27 cellular contexts compared by ENCODE assay signal in genomic region chr17:50039058-50039457, GRCh38. TPM values are rescaled to one million over a fixed set of nuclear protein-coding genes. Genes with fewer than 3 reads are reported as not detected.
"Had no signal": no experiment of that assay in that cellular context is flagged by ENCODE, and none has a peak within 500 bp of the region (broad histone marks: within the 10 kb centered on the region; RNA-seq: fewer than 3 reads in every experiment).

No MANE protein-coding gene starts in this region.

- H3K9me3 ChIP-seq: heart left ventricle, mucosa of descending colon, neutrophil, right lobe of liver, thyroid gland had no signal

- H3K27ac ChIP-seq: brain microvascular endothelial cell, heart left ventricle, neutrophil, right lobe of liver, skin epidermis had no signal

- ATAC-seq: activated CD8-positive, alpha-beta T cell treated with anti-CD3 and anti-CD28 coated beads for 36 hours; activated T-cell treated with anti-CD3 and anti-CD28 coated beads, Interleukin-2, amount 50 U/mL, for 4 hours; activated T-helper 17 cell treated with anti-CD3 and anti-CD28 coated beads, Interleukin-2, amount 50 U/mL, for 72 hours; heart left ventricle; mucosa of descending colon; natural killer cell treated with Interleukin-12 subunit alpha and Interleukin-12 subunit beta and Interleukin-15 and Interleukin-18, amount 100 ng/mL, for 72 hours; right lobe of liver; stimulated activated effector memory CD8-positive, alpha-beta T cell treated with anti-CD3 and anti-CD28 coated beads, Interleukin-12 subunit alpha, Interleukin-12 subunit beta, amount 100 ng/mL, for 72 hours had no signal

- H3K4me1 ChIP-seq: right lobe of liver had no signal

- DNase-seq: activated B cell treated with CpG ODN at 0.5 μM for 24 hours; activated CD4-positive, alpha-beta T cell treated with anti-CD3 and anti-CD28 coated beads, Interleukin-2, amount 50 U/mL, for 1 hour; activated CD8-positive, alpha-beta T cell treated with anti-CD3 and anti-CD28 coated beads for 36 hours; activated gamma-delta T cell treated with Interleukin-2 at 50 U/mL for 16 hours; activated naive CD4-positive, alpha-beta T cell treated with anti-CD3 and anti-CD28 coated beads, Interleukin-2, amount 50 U/mL, for 16 hours; activated T-cell treated with anti-CD3 and anti-CD28 coated beads, Interleukin-2, amount 50 U/mL, for 4 hours; amniotic stem cell; brain microvascular endothelial cell; heart left ventricle; hypothalamus; right lobe of liver; stimulated activated CD4-positive, alpha-beta T cell treated with anti-CD3 and anti-CD28 coated beads, Interleukin-4, amount 100 ng/mL, for 24 hours; thyroid gland had no signal

- H3K4me3 ChIP-seq: heart left ventricle, lung, mucosa of descending colon, right lobe of liver, skin epidermis, thyroid gland had no signal

- H3K27me3 ChIP-seq: brain microvascular endothelial cell, heart left ventricle, right lobe of liver, thyroid gland had no signal

- H3K36me3 ChIP-seq: brain microvascular endothelial cell, heart left ventricle, neutrophil, right lobe of liver, thyroid gland had no signal

RNA-seq across cellular contexts. Expression of gene DLX3, which starts 44.0 kb away (rescaled TPM):
- total RNA-seq: activated B cell treated with CpG ODN at 0.5 μM for 24 hours; activated CD8-positive, alpha-beta T cell treated with anti-CD3 and anti-CD28 coated beads for 36 hours; activated T-helper 17 cell treated with anti-CD3 and anti-CD28 coated beads, Interleukin-2, amount 50 U/mL, for 72 hours; cardiac septum; endothelial cell of umbilical vein; fibroblast of lung; fibroblast of villous mesenchyme; natural killer cell treated with Interleukin-12 subunit alpha and Interleukin-12 subunit beta and Interleukin-15 and Interleukin-18, amount 100 ng/mL, for 72 hours; osteocyte; renal cortical epithelial cell; right lobe of liver; urinary bladder had no signal
- polyA plus RNA-seq: endothelial cell of umbilical vein, fibroblast of lung had no signal
